In the genomic region with DNA sequence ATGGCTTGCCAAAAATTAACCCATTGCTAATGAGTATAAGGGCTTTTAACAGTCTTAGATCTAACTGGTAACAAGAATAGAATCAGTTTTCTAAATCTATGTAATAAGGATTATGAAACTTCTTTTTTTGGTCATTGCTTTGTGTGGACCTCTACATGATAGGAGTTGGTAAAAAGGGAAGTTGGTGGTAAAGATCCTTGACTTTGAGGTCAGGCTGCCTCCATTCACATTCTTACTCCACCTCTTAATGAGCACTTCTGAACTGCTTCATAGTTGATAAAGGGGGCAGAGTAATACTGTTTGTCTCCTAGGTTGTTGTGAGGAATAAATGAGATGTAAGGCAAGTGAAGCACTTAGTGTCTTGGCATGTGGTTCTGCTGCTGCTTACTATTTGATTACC, we compare ENCODE assay signal across 24 cellular contexts. TPM values are rescaled to one million over a fixed set of nuclear protein-coding genes. Genes with fewer than 3 reads are reported as not detected.
A peak's percentile ranks its signal among the peaks of the same experiment; 100 is the strongest.
DNase-seq lines count a peak whose midpoint lies in the region; ATAC-seq and TF ChIP-seq lines count a peak whose summit lies in the region.
"Had no signal": no experiment of that assay in that cellular context is flagged by ENCODE, and none has a peak within 500 bp of the region (broad histone marks: within the 10 kb centered on the region; RNA-seq: fewer than 3 reads in every experiment).

No MANE protein-coding gene starts in this region.

- peaks cover 26% of the 10 kb centered on the region; the same call in 1 of the 2 replicates for H3K79me2 ChIP-seq in KMS-11 (ENCODE audit: insufficient read depth, low read depth)
- peaks cover 35% of the 10 kb centered on the region for H3K79me2 ChIP-seq in OCI-LY7 (ENCODE audit: insufficient read depth, low read depth, low read length)

- H3K9ac ChIP-seq in KMS-11: no peak overlapping the region

- H3K36me3 ChIP-seq in Caco-2 (ENCODE audit: control insufficient read depth, insufficient read depth, low read length) (0 out of 2 replicates have a peak, but pooled peaks cover 1% of the 10 kb centered on the region), KMS-11 (ENCODE audit: insufficient read depth) (peaks cover 27% of the 10 kb centered on the region), OCI-LY7 (ENCODE audit: insufficient read depth, low read length) (peaks cover 99% of the 10 kb centered on the region), heart right ventricle (peaks cover 0 to 100% (median 62%) of the 10 kb centered on the region in 9 donors)
- H3K36me3 ChIP-seq: uterus had no signal

- H3K9me3 Mint-ChIP-seq in Caco-2 (ENCODE audit: unreplicated experiment): no peaks in the 10 kb centered on the region
- no peaks in the 10 kb centered on the region for H3K9me3 Mint-ChIP-seq in activated naive CD8-positive, alpha-beta T cell treated with anti-CD3 and anti-CD28 coated beads, Interleukin-2, amount 50 U/mL, for 24 hours
- H3K9me3 Mint-ChIP-seq in mesothelial cell of epicardium: no peaks in the 10 kb centered on the region
- H3K9me3 Mint-ChIP-seq in T-helper 2 cell treated with Interferon-gamma antibody and Interleukin-4, amounts not matched to agents 5 μg/mL and 100 μg/mL, for 36 hours: no peaks in the 10 kb centered on the region
- H3K9me3 Mint-ChIP-seq: memory B cell had no signal

- CTCF ChIA-PET in Caco-2 (lab: Charles Lee): no interaction called here
- CTCF ChIA-PET in OCI-LY7 (lab: Charles Lee; ENCODE audit: unreplicated experiment): no interaction called here

- H2AFZ ChIP-seq in KMS-11 (ENCODE audit: low read depth): no peak overlapping the region
- H2AFZ ChIP-seq in OCI-LY7 (ENCODE audit: low read length): no peak overlapping the region

- H3K27ac ChIP-seq in KMS-11 (peak overlapping the region; percentile 19; the same call in 1 of the 2 replicates), OCI-LY7 (ENCODE audit: low read depth, low read length, poor library complexity, severe bottlenecking) (no peak overlapping the region), heart right ventricle (no peak overlapping the region)
- H3K27ac ChIP-seq: brain microvascular endothelial cell, C4-2B, skin epidermis, uterus had no signal

- BruUV-seq in Caco-2 (replicated peaks; lab: Mats Ljungman, UMichigan) (TSS peak; percentile 2), OCI-LY7 (replicated peaks; lab: Mats Ljungman, UMichigan) (TSS peak; percentile 5)

- H3K9me3 ChIP-seq in Caco-2: no peaks in the 10 kb centered on the region
- no peaks in the 10 kb centered on the region for H3K9me3 ChIP-seq in OCI-LY7 (ENCODE audit: low read length)
- no peaks in the 10 kb centered on the region for H3K9me3 ChIP-seq in heart right ventricle
- H3K9me3 ChIP-seq: uterus had no signal

- H3K4me2 ChIP-seq in KMS-11: peak overlapping the region; percentile 27; the same call in 1 of the 2 replicates
- H3K4me2 ChIP-seq in OCI-LY7 (ENCODE audit: low read length): no peak overlapping the region

- POLR2A ChIA-PET in Caco-2 (lab: Charles Lee): no interaction called here
- POLR2A ChIA-PET in OCI-LY7 (lab: Charles Lee): interaction anchor here (1.3 kb wide), 2 partner anchors 12 to 16 kb away, joined by 6 to 9 read pairs; no protein-coding TSS in a partner anchor

- H3K27me3 Mint-ChIP-seq in Caco-2 (ENCODE audit: insufficient read depth, unreplicated experiment): no peaks in the 10 kb centered on the region
- no peaks in the 10 kb centered on the region for H3K27me3 Mint-ChIP-seq in activated naive CD8-positive, alpha-beta T cell treated with anti-CD3 and anti-CD28 coated beads, Interleukin-2, amount 50 U/mL, for 24 hours
- no peaks in the 10 kb centered on the region for H3K27me3 Mint-ChIP-seq in mesothelial cell of epicardium (ENCODE audit: low read depth)
- H3K27me3 Mint-ChIP-seq in T-helper 2 cell treated with Interferon-gamma antibody and Interleukin-4, amounts not matched to agents 5 μg/mL and 100 μg/mL, for 36 hours (ENCODE audit: low read depth): no peaks in the 10 kb centered on the region
- H3K27me3 Mint-ChIP-seq: memory B cell had no signal

- TF ChIP-seq CTCF in Caco-2 (IDR thresholded peaks at IDR 0.05; ENCODE audit: insufficient read depth in 1 of 2, low read depth in 1 of 2, low read length in 1 of 2, severe bottlenecking in 1 of 2, unreplicated experiment in 1 of 2) (no peak), KMS-11 (conservative IDR thresholded peaks at IDR 0.05; ENCODE audit: low read depth, low read length) (no peak), OCI-LY7 (conservative IDR thresholded peaks at IDR 0.05; ENCODE audit: low read length) (no peak), mesothelial cell of epicardium (IDR thresholded peaks at IDR 0.05; ENCODE audit: unreplicated experiment) (no peak), heart right ventricle (IDR thresholded peaks at IDR 0.05) (no peak)

- H3K27ac Mint-ChIP-seq in Caco-2 (ENCODE audit: unreplicated experiment) (no peak overlapping the region), mesothelial cell of epicardium (no peak overlapping the region)
- H3K27ac Mint-ChIP-seq in activated naive CD8-positive, alpha-beta T cell treated with anti-CD3 and anti-CD28 coated beads, Interleukin-2, amount 50 U/mL, for 24 hours: peak overlapping the region; percentile 7
- H3K27ac Mint-ChIP-seq in T-helper 2 cell treated with Interferon-gamma antibody and Interleukin-4, amounts not matched to agents 5 μg/mL and 100 μg/mL, for 36 hours: no peak overlapping the region

- intact Hi-C loops in Caco-2 (cut with micrococcal nuclease; ENCODE audit: unreplicated experiment): no loop called here
- intact Hi-C loops in OCI-LY7 (cut with micrococcal nuclease; ENCODE audit: unreplicated experiment): no loop called here
- intact Hi-C loops in heart right ventricle (cut with DNase I): no loop called here

- H3K4me1 ChIP-seq in Caco-2: no peaks in the 10 kb centered on the region
- H3K4me1 ChIP-seq in KMS-11 (ENCODE audit: low read depth, poor library complexity, severe bottlenecking): peaks cover 99% of the 10 kb centered on the region
- H3K4me1 ChIP-seq in OCI-LY7 (ENCODE audit: insufficient read depth, low read length, poor library complexity, severe bottlenecking): no peaks in the 10 kb centered on the region
- H3K4me1 ChIP-seq in heart right ventricle: peaks cover 0 to 9% (median 0%) of the 10 kb centered on the region in 9 donors
- H3K4me1 ChIP-seq: uterus had no signal

- H3K9me2 ChIP-seq in OCI-LY7 (ENCODE audit: insufficient read depth, low read length): no peaks in the 10 kb centered on the region

- H4K20me1 ChIP-seq in KMS-11 (ENCODE audit: insufficient read depth) (no peaks in the 10 kb centered on the region; the same call in 1 of the 2 replicates), OCI-LY7 (ENCODE audit: insufficient read depth, low read length) (no peaks in the 10 kb centered on the region; the same call in 1 of the 2 replicates)

- H3K4me1 Mint-ChIP-seq in Caco-2 (ENCODE audit: low read depth, unreplicated experiment) (no peaks in the 10 kb centered on the region), mesothelial cell of epicardium (peaks cover 21% of the 10 kb centered on the region)
- H3K4me1 Mint-ChIP-seq in activated naive CD8-positive, alpha-beta T cell treated with anti-CD3 and anti-CD28 coated beads, Interleukin-2, amount 50 U/mL, for 24 hours: peaks cover 49% of the 10 kb centered on the region
- H3K4me1 Mint-ChIP-seq in T-helper 2 cell treated with Interferon-gamma antibody and Interleukin-4, amounts not matched to agents 5 μg/mL and 100 μg/mL, for 36 hours (ENCODE audit: low read depth): peaks cover 12% of the 10 kb centered on the region

- H3K27me3 ChIP-seq in Caco-2 (replicated peaks; ENCODE audit: control insufficient read depth, insufficient read depth, low read length) (no peaks in the 10 kb centered on the region), KMS-11 (ENCODE audit: insufficient read depth, low read depth) (no peaks in the 10 kb centered on the region), heart right ventricle (no peaks in the 10 kb centered on the region)
- H3K27me3 ChIP-seq: brain microvascular endothelial cell, uterus had no signal

- no peak overlapping the region for H3K4me3 Mint-ChIP-seq in Caco-2 (ENCODE audit: unreplicated experiment)
- no peak overlapping the region for H3K4me3 Mint-ChIP-seq in activated naive CD8-positive, alpha-beta T cell treated with anti-CD3 and anti-CD28 coated beads, Interleukin-2, amount 50 U/mL, for 24 hours
- H3K4me3 Mint-ChIP-seq in mesothelial cell of epicardium: no peak overlapping the region
- H3K4me3 Mint-ChIP-seq in T-helper 2 cell treated with Interferon-gamma antibody and Interleukin-4, amounts not matched to agents 5 μg/mL and 100 μg/mL, for 36 hours: no peak overlapping the region
- H3K4me3 Mint-ChIP-seq: memory B cell had no signal

- no peak overlapping the region for H3K4me3 ChIP-seq in Caco-2 (ENCODE audit: low read depth, low read length)
- no peak overlapping the region for H3K4me3 ChIP-seq in KMS-11 (IDR thresholded peaks at IDR 0.05; ENCODE audit: insufficient read depth, low read depth, low read length)
- H3K4me3 ChIP-seq in OCI-LY7 (ENCODE audit: low read depth, low read length, poor library complexity, severe bottlenecking): no peak overlapping the region
- H3K4me3 ChIP-seq in heart right ventricle: no peak overlapping the region
- H3K4me3 ChIP-seq: skin epidermis, uterus had no signal

- H3K36me3 Mint-ChIP-seq in Caco-2 (ENCODE audit: insufficient read depth, unreplicated experiment): peaks cover 89% of the 10 kb centered on the region
- peaks cover 79% of the 10 kb centered on the region for H3K36me3 Mint-ChIP-seq in activated naive CD8-positive, alpha-beta T cell treated with anti-CD3 and anti-CD28 coated beads, Interleukin-2, amount 50 U/mL, for 24 hours (ENCODE audit: low read depth)
- H3K36me3 Mint-ChIP-seq in mesothelial cell of epicardium: peaks cover 52% of the 10 kb centered on the region
- peaks cover 69% of the 10 kb centered on the region for H3K36me3 Mint-ChIP-seq in T-helper 2 cell treated with Interferon-gamma antibody and Interleukin-4, amounts not matched to agents 5 μg/mL and 100 μg/mL, for 36 hours (ENCODE audit: low read depth)

- peak; percentile 44 for ATAC-seq in activated naive CD8-positive, alpha-beta T cell treated with anti-CD3 and anti-CD28 coated beads, Interleukin-2, amount 50 U/mL, for 24 hours
- ATAC-seq in heart right ventricle: no peak
- ATAC-seq: left colon had no signal

- no peak for DNase-seq in Caco-2
- DNase-seq in OCI-LY7 (ENCODE audit: low spot score): no peak
- DNase-seq in activated naive CD8-positive, alpha-beta T cell treated with anti-CD3 and anti-CD28 coated beads, Interleukin-2, amount 50 U/mL, for 24 hours: no peak
- no peak for DNase-seq in mesothelial cell of epicardium (ENCODE audit: low spot score in 2 of 2, unreplicated experiment in 2 of 2)
- no peak for DNase-seq in putamen (ENCODE audit: low spot score)
- DNase-seq in T-helper 2 cell treated with Interferon-gamma antibody and Interleukin-4, amounts not matched to agents 5 μg/mL and 100 μg/mL, for 36 hours (ENCODE audit: low spot score): no peak
- no peak for DNase-seq in heart right ventricle
- DNase-seq: activated naive CD4-positive, alpha-beta T cell; activated T-cell treated with anti-CD3 and anti-CD28 coated beads, Interleukin-2, amount 50 U/mL, for 48 hours; brain microvascular endothelial cell; effector CD8-positive, alpha-beta T cell; erythroblast; IMR-90; left colon; NCI-H1694 treated with DMSO at 0.1 percent for 48 hours; NCI-H2171 treated with DMSO at 0.1 percent for 48 hours; NCI-H526 treated with DMSO at 0.1 percent for 48 hours; stimulated activated CD4-positive, alpha-beta T cell treated with anti-CD3 and anti-CD28 coated beads, Interleukin-1b, Interleukin-23, amount 100 ng/mL, for 48 hours; stimulated activated naive CD4-positive, alpha-beta T cell; uterus had no signal

RNA-seq across cellular contexts. Expression of a gene that starts 10.6 kb away (rescaled TPM):
- 372 and 388 TPM in 2 replicates for total RNA-seq in Caco-2 (2022)
- 377 and 385 TPM in 2 replicates for total RNA-seq in OCI-LY7 (2014; rRNA removed; shearing (Covaris generic))
- total RNA-seq in OCI-LY7 (2022): 329 and 352 TPM in 2 replicates
- 440 to 458 TPM (median 454 TPM) in 3 replicates for total RNA-seq in mesothelial cell of epicardium
- total RNA-seq in heart right ventricle: 100 to 1,000 TPM; 128 to 250 (median 162) TPM
- 100 to 1,000 TPM; 221 to 303 TPM for polyA plus RNA-seq in heart right ventricle
